ENCODE assay signal across 11 cellular contexts in the genomic region with DNA sequence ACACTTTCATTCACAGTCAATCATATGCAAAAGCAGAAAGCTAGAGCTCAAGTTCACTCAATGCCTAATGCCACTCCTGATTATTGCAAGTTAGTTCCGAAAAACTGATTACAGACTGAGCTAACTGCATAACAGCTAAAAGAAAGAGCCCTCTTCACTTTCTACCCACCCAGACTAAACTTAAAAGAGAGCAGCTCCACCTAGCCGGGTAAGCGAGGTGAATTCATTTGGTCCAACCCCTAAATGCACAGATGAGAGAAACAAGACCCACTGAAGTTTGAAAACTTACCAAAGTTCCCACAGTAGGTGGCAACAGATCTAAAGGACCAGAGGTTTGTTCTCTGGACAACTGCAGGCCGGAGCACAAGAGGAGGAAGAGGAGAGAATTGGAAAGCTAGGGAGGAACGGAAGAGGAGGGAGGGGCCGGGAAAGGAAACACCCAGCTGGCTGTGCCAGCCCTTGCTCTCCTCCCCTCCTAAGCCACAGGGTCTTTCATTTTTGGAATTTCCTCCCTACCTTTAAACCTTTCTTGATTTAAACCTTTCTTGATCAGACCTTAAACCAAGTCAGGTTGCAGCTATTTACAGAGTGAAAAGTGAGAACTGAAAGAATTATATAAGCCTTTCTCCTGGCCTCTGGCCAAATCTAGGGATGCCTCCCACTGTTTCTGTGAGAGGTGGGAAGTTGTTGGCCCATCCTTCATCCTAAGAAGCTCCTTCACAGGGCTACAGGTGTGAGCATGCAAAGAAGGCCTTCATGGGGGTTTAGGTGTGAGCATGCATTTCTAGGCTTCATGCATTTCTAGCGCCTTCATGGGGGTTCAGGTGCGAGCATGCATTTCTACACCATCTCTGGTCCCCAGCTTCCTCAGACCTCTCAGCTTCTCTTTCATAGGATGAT.
DNase-seq lines count a peak whose midpoint lies in the region; ATAC-seq and TF ChIP-seq lines count a peak whose summit lies in the region.
"Had no signal": no experiment of that assay in that cellular context is flagged by ENCODE, and none has a peak within 500 bp of the region (broad histone marks: within the 10 kb centered on the region; RNA-seq: fewer than 3 reads in every experiment).

No MANE protein-coding gene starts in this region.

- peak; percentile 97 for ATAC-seq in left colon
- ATAC-seq in GM18909 (IDR thresholded peaks at IDR 0.05; ENCODE audit: poor library complexity, unreplicated experiment), result no peak

- peak; percentile 17 for DNase-seq in activated naive CD4-positive, alpha-beta T cell treated with anti-CD3 and anti-CD28 coated beads for 36 hours
- no peak for DNase-seq in activated naive CD4-positive, alpha-beta T cell (lab: John Stamatoyannopoulos, UW)
- DNase-seq in breast epithelium (ENCODE audit: low spot score in 2 of 2) (no peak), left colon (peak; percentile 44 to 63), substantia nigra (lab: John Stamatoyannopoulos, UW) (no peak), C1 segment of cervical spinal cord (lab: John Stamatoyannopoulos, UW) (no peak), AML-193 (lab: John Stamatoyannopoulos, UW) (no peak)
- DNase-seq: effector CD8-positive, alpha-beta T cell; NCI-H187 had no signal

- no peak for TF ChIP-seq POLR2A in breast epithelium (IDR thresholded peaks at IDR 0.05)

- CTCF ChIA-PET in activated naive CD4-positive, alpha-beta T cell treated with anti-CD3 and anti-CD28 coated beads for 36 hours (lab: Charles Lee), result interaction anchor here (0.6 to 1.6 kb wide), 9 partner anchors 15 to 75 kb away, joined by 3 to 13 read pairs (median 4); no protein-coding TSS in a partner anchor

- peaks cover 18% of the 10 kb centered on the region for H3K4me1 Mint-ChIP-seq in activated naive CD4-positive, alpha-beta T cell treated with anti-CD3 and anti-CD28 coated beads for 36 hours (ENCODE audit: low read depth)

- peak overlapping the region; percentile 66 for H3K4me3 Mint-ChIP-seq in activated naive CD4-positive, alpha-beta T cell treated with anti-CD3 and anti-CD28 coated beads for 36 hours

- H3K27me3 ChIP-seq in breast epithelium, result no peaks in the 10 kb centered on the region
- H3K27me3 ChIP-seq: BLaER1 had no signal

- no peaks in the 10 kb centered on the region for H3K9me3 Mint-ChIP-seq in activated naive CD4-positive, alpha-beta T cell treated with anti-CD3 and anti-CD28 coated beads for 36 hours

- H3K36me3 Mint-ChIP-seq in activated naive CD4-positive, alpha-beta T cell treated with anti-CD3 and anti-CD28 coated beads for 36 hours (ENCODE audit: low read depth), result no peaks in the 10 kb centered on the region

- H3K36me3 ChIP-seq in breast epithelium, result no peaks in the 10 kb centered on the region

- no peaks in the 10 kb centered on the region for H3K4me1 ChIP-seq in breast epithelium
- H3K4me1 ChIP-seq: BLaER1 had no signal

- peak overlapping the region; percentile 50 for H3K27ac Mint-ChIP-seq in activated naive CD4-positive, alpha-beta T cell treated with anti-CD3 and anti-CD28 coated beads for 36 hours

- peak overlapping the region in 2 of 3 donors; percentile 29 to 30 for H3K4me3 ChIP-seq in breast epithelium
- H3K4me3 ChIP-seq: BLaER1 had no signal

- intact Hi-C loops in activated naive CD4-positive, alpha-beta T cell treated with anti-CD3 and anti-CD28 coated beads for 36 hours (cut with micrococcal nuclease), result loop anchor here (1.0 to 2.0 kb wide), 4 partner anchors 24 to 76 kb away; no protein-coding TSS in a partner anchor
- intact Hi-C loops in breast epithelium (cut with DNase I; ENCODE audit: low total_unique reads), result no loop called here
- intact Hi-C loops in left colon (cut with DNase I, micrococcal nuclease), result no loop called here

- peak overlapping the region; percentile 35 to 68 for H3K27ac ChIP-seq in breast epithelium
- H3K27ac ChIP-seq in substantia nigra (ENCODE audit: low read depth, low read length, poor library complexity, severe bottlenecking), result peak overlapping the region; percentile 31
- H3K27ac ChIP-seq: BLaER1 had no signal

- TF ChIP-seq CTCF in breast epithelium (IDR thresholded peaks at IDR 0.05), result no peak

- no peaks in the 10 kb centered on the region for H3K27me3 Mint-ChIP-seq in activated naive CD4-positive, alpha-beta T cell treated with anti-CD3 and anti-CD28 coated beads for 36 hours (ENCODE audit: low read depth)

- no peaks in the 10 kb centered on the region for H3K9me3 ChIP-seq in breast epithelium
- H3K9me3 ChIP-seq: BLaER1 had no signal

Comparison
In these comparisons a context has a peak if more than half of its experiments do, and no peak if none do; other contexts are left out.
1. DNase-seq: peak in activated naive CD4-positive, alpha-beta T cell treated with anti-CD3 and anti-CD28 coated beads for 36 hours (single experiment) and left colon (2 of 2); none in activated naive CD4-positive, alpha-beta T cell (0 of 4), breast epithelium (0 of 2), substantia nigra (0 of 49), C1 segment of cervical spinal cord (0 of 14) and AML-193 (0 of 2).